8 cellular contexts compared by ENCODE assay signal in the genomic region with DNA sequence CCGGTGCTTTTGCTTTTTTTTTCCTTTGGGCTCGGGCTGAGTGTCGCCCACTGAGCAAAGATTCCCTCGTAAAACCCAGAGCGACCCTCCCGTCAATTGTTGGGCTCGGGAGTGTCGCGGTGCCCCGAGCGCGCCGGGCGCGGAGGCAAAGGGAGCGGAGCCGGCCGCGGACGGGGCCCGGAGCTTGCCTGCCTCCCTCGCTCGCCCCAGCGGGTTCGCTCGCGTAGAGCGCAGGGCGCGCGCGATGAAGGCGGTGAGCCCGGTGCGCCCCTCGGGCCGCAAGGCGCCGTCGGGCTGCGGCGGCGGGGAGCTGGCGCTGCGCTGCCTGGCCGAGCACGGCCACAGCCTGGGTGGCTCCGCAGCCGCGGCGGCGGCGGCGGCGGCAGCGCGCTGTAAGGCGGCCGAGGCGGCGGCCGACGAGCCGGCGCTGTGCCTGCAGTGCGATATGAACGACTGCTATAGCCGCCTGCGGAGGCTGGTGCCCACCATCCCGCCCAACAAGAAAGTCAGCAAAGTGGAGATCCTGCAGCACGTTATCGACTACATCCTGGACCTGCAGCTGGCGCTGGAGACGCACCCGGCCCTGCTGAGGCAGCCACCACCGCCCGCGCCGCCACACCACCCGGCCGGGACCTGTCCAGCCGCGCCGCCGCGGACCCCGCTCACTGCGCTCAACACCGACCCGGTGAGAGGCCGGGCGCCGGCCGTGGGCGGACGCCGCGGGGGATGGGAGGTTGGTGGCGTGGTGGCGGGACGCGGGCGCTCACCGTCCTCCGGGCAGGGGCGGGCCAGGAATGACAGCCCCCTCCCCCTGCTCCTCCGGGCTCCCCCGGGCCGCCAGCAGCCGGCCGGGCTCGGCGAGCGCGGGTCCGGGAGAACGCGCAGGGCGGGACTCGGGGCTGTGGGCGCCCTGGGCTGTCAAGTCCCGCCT. TPM values are rescaled to one million over a fixed set of nuclear protein-coding genes. Genes with fewer than 3 reads are reported as not detected.
DNase-seq lines count a peak whose midpoint lies in the region; ATAC-seq and TF ChIP-seq lines count a peak whose summit lies in the region.

No MANE protein-coding gene starts in this region.

- H3K36me3 Mint-ChIP-seq in endothelial cell (ENCODE audit: low read depth, unreplicated experiment) = peaks cover 3% of the 10 kb centered on the region

- peaks cover 84% of the 10 kb centered on the region for H3K27me3 ChIP-seq in BE2C

- intact Hi-C loops in mucosa of descending colon (cut with DNase I, micrococcal nuclease) = no loop called here

- peak overlapping the region; percentile 59 for H3K4me3 ChIP-seq in BE2C (ENCODE audit: low read depth, low read length)
- peak overlapping the region; percentile 37 for H3K4me3 ChIP-seq in LNCaP clone FGC (ENCODE audit: low read depth, low read length)
- H3K4me3 ChIP-seq in mucosa of descending colon = peak overlapping the region; percentile 44

- TF ChIP-seq CTCF in BE2C (IDR thresholded peaks at IDR 0.05; ENCODE audit: low read depth, low read length) (no peak), LNCaP clone FGC (IDR thresholded peaks at IDR 0.05; ENCODE audit: control insufficient read depth, extremely low read depth, insufficient read depth) (no peak), endothelial cell (IDR thresholded peaks at IDR 0.05; ENCODE audit: unreplicated experiment) (no peak), mucosa of descending colon (IDR thresholded peaks at IDR 0.05) (no peak)

- in situ Hi-C loops in G401 (cut with HindIII; ENCODE audit: low sequenced_read_pairs) = no loop called here

- peak; percentile 51 for DNase-seq in BE2C
- DNase-seq in LNCaP clone FGC (ENCODE audit: low read depth) = no peak
- DNase-seq in endothelial cell (ENCODE audit: low spot score) = peak; percentile 65
- DNase-seq in mucosa of descending colon = peak; percentile 23 to 61 (median 44)
- DNase-seq in NCI-H1436 treated with DMSO at 0.1 percent for 48 hours (lab: John Stamatoyannopoulos, UW) = no peak
- DNase-seq in G401 (ENCODE audit: low spot score) = no peak

- H3K36me3 ChIP-seq in BE2C (no peaks in the 10 kb centered on the region), mucosa of descending colon (ENCODE audit: low read depth) (no peaks in the 10 kb centered on the region)

- peak overlapping the region; percentile 67 for H3K4me3 Mint-ChIP-seq in endothelial cell (ENCODE audit: unreplicated experiment)

- H3K9me3 ChIP-seq in BE2C = no peaks in the 10 kb centered on the region
- no peaks in the 10 kb centered on the region for H3K9me3 ChIP-seq in mucosa of descending colon

- H3K27me3 Mint-ChIP-seq in endothelial cell (ENCODE audit: unreplicated experiment) = peaks cover 8% of the 10 kb centered on the region

- H3K4me1 ChIP-seq in BE2C (peaks cover 4% of the 10 kb centered on the region; the same call in 1 of the 2 replicates), mucosa of descending colon (ENCODE audit: low read depth) (no peaks in the 10 kb centered on the region)

- no peak overlapping the region for H3K27ac Mint-ChIP-seq in endothelial cell (ENCODE audit: unreplicated experiment)

- ATAC-seq in mucosa of descending colon (peak; percentile 58), HG02970 (IDR thresholded peaks at IDR 0.05; ENCODE audit: low FRiP score, unreplicated experiment) (no peak), HG03520 (IDR thresholded peaks at IDR 0.05; ENCODE audit: unreplicated experiment) (no peak)

- no peaks in the 10 kb centered on the region for H3K9me3 Mint-ChIP-seq in endothelial cell (ENCODE audit: unreplicated experiment)

- peaks cover 7% of the 10 kb centered on the region for H3K4me1 Mint-ChIP-seq in endothelial cell (ENCODE audit: unreplicated experiment)

RNA-seq across cellular contexts. Expression of a gene that starts 0.6 kb away (rescaled TPM):
- polyA plus RNA-seq in BE2C (2012; ENCODE audit: insufficient read depth, insufficient read length, low read depth) = 0.25 TPM
- 5.6 TPM for total RNA-seq in endothelial cell (ENCODE audit: unreplicated experiment)
- 1 to 10 TPM; 3.0 to 7.4 (median 4.7) TPM for total RNA-seq in mucosa of descending colon
- total RNA-seq in G401 (2014; rRNA removed; shearing (Covaris generic)) = 33.5 and 38.2 TPM in 2 replicates

Comparison
In these comparisons a context has a peak if more than half of its experiments do, and no peak if none do; other contexts are left out.
1. DNase-seq: peak in BE2C (single experiment), endothelial cell (single experiment) and mucosa of descending colon (3 of 3); none in LNCaP clone FGC (single experiment), NCI-H1436 treated with DMSO at 0.1 percent for 48 hours (single experiment) and G401 (single experiment).
2. Peak in every context shown above with its lines, with median percentiles within 50 percentile points of each other: H3K4me3 ChIP-seq.